In the genomic region with DNA sequence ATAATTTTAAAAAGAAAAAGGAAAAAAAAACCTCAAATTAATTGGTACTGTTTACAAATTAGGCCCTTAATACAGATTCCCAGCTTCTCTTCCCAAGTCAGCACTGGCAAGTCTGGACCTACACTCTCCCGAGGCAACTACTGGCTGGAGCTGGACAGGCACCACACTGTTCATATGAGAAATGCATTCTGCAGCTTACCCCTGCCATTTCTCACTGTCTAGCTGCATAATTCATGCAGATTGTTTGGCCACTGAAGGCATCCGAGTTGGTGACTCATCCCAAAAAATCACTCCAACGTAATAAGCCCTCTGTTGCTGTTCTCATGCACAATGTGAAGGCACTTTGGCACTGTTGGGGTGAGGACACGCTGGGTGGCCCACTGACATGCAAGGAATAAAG, we compare ENCODE assay signal across 14 cellular contexts. TPM values are rescaled to one million over a fixed set of nuclear protein-coding genes. Genes with fewer than 3 reads are reported as not detected.
DNase-seq lines count a peak whose midpoint lies in the region; ATAC-seq and TF ChIP-seq lines count a peak whose summit lies in the region.
"Had no signal": no experiment of that assay in that cellular context is flagged by ENCODE, and none has a peak within 500 bp of the region (broad histone marks: within the 10 kb centered on the region; RNA-seq: fewer than 3 reads in every experiment).

No MANE protein-coding gene starts in this region.

- H3F3A ChIP-seq in GM23338 (replicated peaks; ENCODE audit: low read depth): no peaks in the 10 kb centered on the region

- TF ChIP-seq POLR2A in vagina (IDR thresholded peaks at IDR 0.05): no peak

- H3K36me3 Mint-ChIP-seq in GM23338 (ENCODE audit: low read depth): 0 out of 3 replicates have a peak, but pooled peaks cover 4% of the 10 kb centered on the region

- no peak overlapping the region for H2AFZ ChIP-seq in GM23338

- peaks cover 5% of the 10 kb centered on the region for H3K27me3 Mint-ChIP-seq in GM23338 (ENCODE audit: insufficient read depth, low read depth, poor library complexity)
- H3K27me3 Mint-ChIP-seq: natural killer cell treated with Interleukin-12 subunit alpha and Interleukin-12 subunit beta and Interleukin-15 and Interleukin-18, amount 100 ng/mL, for 72 hours had no signal

- no peaks in the 10 kb centered on the region for H3K79me2 ChIP-seq in GM23338 (replicated peaks; ENCODE audit: insufficient read depth)

- peak; percentile 34 for ATAC-seq in GM23338
- ATAC-seq: natural killer cell treated with Interleukin-12 subunit alpha and Interleukin-12 subunit beta and Interleukin-15 and Interleukin-18, amount 100 ng/mL, for 72 hours had no signal

- H3K4me3 ChIP-seq in GM23338 (no peak overlapping the region), astrocyte of the cerebellum (ENCODE audit: low read depth, low read length) (no peak overlapping the region), vagina (no peak overlapping the region)

- intact Hi-C loops in vagina (cut with DNase I): no loop called here

- DNase-seq in GM23338 (ENCODE audit: low spot score): no peak
- DNase-seq in astrocyte of the cerebellum (ENCODE audit: low read depth): peak; percentile 19
- peak; percentile 16 for DNase-seq in inferior parietal cortex (ENCODE audit: extremely low spot score)
- peak; percentile 60 to 74 for DNase-seq in vagina (ENCODE audit: extremely low spot score in 2 of 2)
- no peak for DNase-seq in activated CD4-positive, alpha-beta T cell treated with anti-CD3 and anti-CD28 coated beads, Interleukin-2, amount 50 U/mL, for 1 hour
- no peak for DNase-seq in activated CD4-positive, CD25-positive, alpha-beta regulatory T cell (lab: John Stamatoyannopoulos, UW)
- DNase-seq in Kasumi-1 (lab: John Stamatoyannopoulos, UW): no peak
- DNase-seq: activated naive CD4-positive, alpha-beta T cell; Caco-2; immature natural killer cell; KG1 had no signal

- H3K36me3 ChIP-seq in GM23338 (ENCODE audit: insufficient read depth) (no peaks in the 10 kb centered on the region), vagina (peaks cover 0 to 32% of the 10 kb centered on the region in 2 donors)

- H3K9me3 Mint-ChIP-seq in GM23338: no peaks in the 10 kb centered on the region
- H3K9me3 Mint-ChIP-seq: immature natural killer cell; natural killer cell treated with Interleukin-12 subunit alpha and Interleukin-12 subunit beta and Interleukin-15 and Interleukin-18, amount 100 ng/mL, for 72 hours; T-helper 2 cell treated with Interferon-gamma antibody and Interleukin-4, amounts not matched to agents 5 μg/mL and 100 μg/mL, for 36 hours had no signal

- TF ChIP-seq CTCF in GM23338 (conservative IDR thresholded peaks at IDR 0.05; ENCODE audit: low read depth in 2 of 2) (no peak), astrocyte of the cerebellum (IDR thresholded peaks at IDR 0.05; ENCODE audit: low read depth, low read length, missing control alignments) (no peak), vagina (IDR thresholded peaks at IDR 0.05) (no peak)

- H3K27ac ChIP-seq in GM23338 (ENCODE audit: low read depth) (no peak overlapping the region), vagina (no peak overlapping the region)

- no peaks in the 10 kb centered on the region for H3K9me2 ChIP-seq in GM23338 (ENCODE audit: insufficient read depth)

- H3K27me3 ChIP-seq in GM23338 (ENCODE audit: insufficient read depth) (no peaks in the 10 kb centered on the region), vagina (no peaks in the 10 kb centered on the region)

- no peaks in the 10 kb centered on the region; the same call in 1 of the 2 replicates for H3K4me1 ChIP-seq in GM23338 (ENCODE audit: insufficient read depth)
- H3K4me1 ChIP-seq in vagina: no peaks in the 10 kb centered on the region
- H3K4me1 ChIP-seq: Caco-2 had no signal

- no peaks in the 10 kb centered on the region for H4K20me1 ChIP-seq in GM23338 (replicated peaks; ENCODE audit: insufficient read depth)

- H3K4me3 Mint-ChIP-seq in GM23338: no peak overlapping the region
- H3K4me3 Mint-ChIP-seq: immature natural killer cell; natural killer cell treated with Interleukin-12 subunit alpha and Interleukin-12 subunit beta and Interleukin-15 and Interleukin-18, amount 100 ng/mL, for 72 hours; T-helper 2 cell treated with Interferon-gamma antibody and Interleukin-4, amounts not matched to agents 5 μg/mL and 100 μg/mL, for 36 hours had no signal

- peak overlapping the region; percentile 15; the same call in 1 of the 2 replicates for H3K27ac Mint-ChIP-seq in GM23338
- H3K27ac Mint-ChIP-seq: immature natural killer cell; natural killer cell treated with Interleukin-12 subunit alpha and Interleukin-12 subunit beta and Interleukin-15 and Interleukin-18, amount 100 ng/mL, for 72 hours; T-helper 2 cell treated with Interferon-gamma antibody and Interleukin-4, amounts not matched to agents 5 μg/mL and 100 μg/mL, for 36 hours had no signal

- peaks cover 15% of the 10 kb centered on the region for H3K4me1 Mint-ChIP-seq in GM23338

- no peaks in the 10 kb centered on the region for H3K9me3 ChIP-seq in vagina
- H3K9me3 ChIP-seq: Caco-2 had no signal

- in situ Hi-C loops in astrocyte of the cerebellum (cut with HindIII; ENCODE audit: low sequenced_read_pairs): no loop called here

- H3K4me2 ChIP-seq in GM23338: no peak overlapping the region

TF ChIP-seq in GM23338, 12 proteins besides CTCF, POLR2A, EP300 and RAD21:
- TF ChIP-seq POLR2AphosphoS5 (IDR thresholded peaks at IDR 0.05; ENCODE audit: low read depth) (no peak), STAT1 (IDR thresholded peaks at IDR 0.05; ENCODE audit: unreplicated experiment) (no peak), ETS1 (IDR thresholded peaks at IDR 0.05) (no peak)
TF ChIP-seq in GM23338: peak in this region for 0.

RNA-seq across cellular contexts. Expression of gene ROPN1B, which starts 45.3 kb away (rescaled TPM):
- not detected in 2 replicates for total RNA-seq in GM23338 (2014; rRNA removed; shearing (Covaris generic))
- polyA plus RNA-seq in GM23338 (2016; fragmentation: Nextera tagmentation; extraction: Ambion mirVana): 0.43 TPM in 1 of 2 replicates, not detected in the other
- not detected for total RNA-seq in vagina
- total RNA-seq: Caco-2; natural killer cell treated with Interleukin-12 subunit alpha and Interleukin-12 subunit beta and Interleukin-15 and Interleukin-18, amount 100 ng/mL, for 72 hours; skeletal muscle tissue had no signal

Comparison
In these comparisons a context has a peak if more than half of its experiments do, and no peak if none do; other contexts are left out.
1. DNase-seq: peak in astrocyte of the cerebellum (single experiment), inferior parietal cortex (single experiment) and vagina (2 of 2); none in GM23338 (single experiment), activated CD4-positive, alpha-beta T cell treated with anti-CD3 and anti-CD28 coated beads, Interleukin-2, amount 50 U/mL, for 1 hour (single experiment), activated CD4-positive, CD25-positive, alpha-beta regulatory T cell (0 of 4) and Kasumi-1 (0 of 2).